Comparison of ENCODE assay signal across 9 cellular contexts in the genomic region with DNA sequence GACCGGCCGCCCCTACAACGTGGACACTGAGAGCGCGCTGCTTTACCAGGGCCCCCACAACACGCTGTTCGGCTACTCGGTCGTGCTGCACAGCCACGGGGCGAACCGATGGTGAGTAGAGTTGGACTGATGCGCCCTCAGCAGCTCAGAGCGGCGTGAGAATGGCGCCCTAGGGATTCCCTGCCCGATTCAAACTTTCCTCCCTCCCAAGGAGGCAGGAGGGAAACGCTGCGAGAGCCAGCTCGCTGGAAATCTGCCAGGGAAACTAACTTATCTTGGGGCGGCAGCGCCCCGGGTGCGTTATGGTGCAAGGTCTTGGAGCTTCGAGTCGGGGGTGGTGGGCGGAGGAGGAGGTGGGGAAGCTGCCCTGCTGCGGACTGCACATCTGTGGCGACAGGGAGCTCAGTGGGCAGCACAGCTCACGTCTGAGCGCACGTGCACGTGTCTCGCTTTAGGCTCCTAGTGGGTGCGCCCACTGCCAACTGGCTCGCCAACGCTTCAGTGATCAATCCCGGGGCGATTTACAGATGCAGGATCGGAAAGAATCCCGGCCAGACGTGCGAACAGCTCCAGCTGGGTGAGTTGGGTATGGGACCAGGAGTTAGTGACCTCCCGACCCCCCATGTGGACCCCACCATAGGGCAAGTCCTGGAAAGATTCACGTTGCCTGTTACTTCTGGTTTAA. TPM values are rescaled to one million over a fixed set of nuclear protein-coding genes. Genes with fewer than 3 reads are reported as not detected.
DNase-seq lines count a peak whose midpoint lies in the region; ATAC-seq, FAIRE-seq and TF ChIP-seq lines count a peak whose summit lies in the region.
"Had no signal": no experiment of that assay in that cellular context is flagged by ENCODE, and none has a peak within 500 bp of the region (broad histone marks: within the 10 kb centered on the region; RNA-seq: fewer than 3 reads in every experiment).

No MANE protein-coding gene starts in this region.

- no peaks in the 10 kb centered on the region for H3K9me2 ChIP-seq in GM23338 (ENCODE audit: insufficient read depth)

- H3K4me3 Mint-ChIP-seq in GM23338: peak overlapping the region; percentile 78
- peak overlapping the region; percentile 89 for H3K4me3 Mint-ChIP-seq in activated CD8-positive, alpha-beta T cell treated with anti-CD3 and anti-CD28 coated beads, Interleukin-2, amount 10 ng/mL, durations not matched to agents 7 days and 5 days
- peak overlapping the region; percentile 98 for H3K4me3 Mint-ChIP-seq in natural killer cell

- CTCF ChIA-PET in activated CD8-positive, alpha-beta T cell treated with anti-CD3 and anti-CD28 coated beads, Interleukin-2, amount 10 ng/mL, durations not matched to agents 7 days and 5 days (lab: Charles Lee): interaction anchor here (0.5 to 6.9 kb wide), 34 partner anchors 11 to 480 kb away, joined by 3 to 69 read pairs (median 6); no protein-coding TSS in a partner anchor

- TF ChIP-seq EP300 in suprapubic skin (IDR thresholded peaks at IDR 0.05): no peak

- H3K4me1 Mint-ChIP-seq in GM23338: peaks cover 11% of the 10 kb centered on the region; the same call in 2 of the 3 replicates
- peaks cover 40% of the 10 kb centered on the region for H3K4me1 Mint-ChIP-seq in activated CD8-positive, alpha-beta T cell treated with anti-CD3 and anti-CD28 coated beads, Interleukin-2, amount 10 ng/mL, durations not matched to agents 7 days and 5 days (ENCODE audit: low read depth)
- H3K4me1 Mint-ChIP-seq in natural killer cell: peaks cover 65 to 74% of the 10 kb centered on the region in 2 donors

- peaks cover 30% of the 10 kb centered on the region for H3K27me3 Mint-ChIP-seq in GM23338 (ENCODE audit: insufficient read depth, low read depth, poor library complexity)
- no peaks in the 10 kb centered on the region for H3K27me3 Mint-ChIP-seq in activated CD8-positive, alpha-beta T cell treated with anti-CD3 and anti-CD28 coated beads, Interleukin-2, amount 10 ng/mL, durations not matched to agents 7 days and 5 days (ENCODE audit: low read depth)
- H3K27me3 Mint-ChIP-seq in natural killer cell (ENCODE audit: low read depth in 2 of 2): no peaks in the 10 kb centered on the region

- TF ChIP-seq CTCF in GM23338 (conservative IDR thresholded peaks at IDR 0.05; ENCODE audit: low read depth in 2 of 2) (no peak), natural killer cell (IDR thresholded peaks at IDR 0.05) (no peak), suprapubic skin (IDR thresholded peaks at IDR 0.05) (no peak), D721Med (IDR thresholded peaks at IDR 0.05; ENCODE audit: insufficient read depth, missing control alignments) (no peak)

- peak overlapping the region; percentile 100 for H2AFZ ChIP-seq in GM23338

- no peaks in the 10 kb centered on the region for H3K9me3 Mint-ChIP-seq in GM23338
- H3K9me3 Mint-ChIP-seq in activated CD8-positive, alpha-beta T cell treated with anti-CD3 and anti-CD28 coated beads, Interleukin-2, amount 10 ng/mL, durations not matched to agents 7 days and 5 days (ENCODE audit: insufficient read depth): no peaks in the 10 kb centered on the region
- H3K9me3 Mint-ChIP-seq in natural killer cell: no peaks in the 10 kb centered on the region

- WGBS in suprapubic skin: 2% methylated on average over 20 of the region's 45 CpGs

- DNase-seq in DMS79 treated with DMSO at 0.1 percent for 48 hours (lab: John Stamatoyannopoulos, UW): peak; percentile 40
- DNase-seq in GM23338 (ENCODE audit: low spot score): peak; percentile 53
- DNase-seq in NAMALWA (ENCODE audit: low spot score): peak; percentile 65
- DNase-seq in activated CD8-positive, alpha-beta T cell treated with anti-CD3 and anti-CD28 coated beads, Interleukin-2, amount 10 ng/mL, durations not matched to agents 7 days and 5 days: peak; percentile 63
- DNase-seq in erythroblast (lab: John Stamatoyannopoulos, UW): peak; percentile 94 to 97
- peak; percentile 51 for DNase-seq in natural killer cell
- peak; percentile 65 to 78 for DNase-seq in suprapubic skin (ENCODE audit: low spot score in 2 of 2)
- DNase-seq in D721Med (ENCODE audit: insufficient read length, low spot score): no peak

- intact Hi-C loops in natural killer cell (cut with micrococcal nuclease): loop anchor here (1.0 to 5.0 kb wide), 5 partner anchors 13 to 353 kb away; no protein-coding TSS in a partner anchor

- H3K36me3 ChIP-seq in GM23338 (ENCODE audit: insufficient read depth) (no peaks in the 10 kb centered on the region), suprapubic skin (no peaks in the 10 kb centered on the region)

- H3K79me2 ChIP-seq in GM23338 (replicated peaks; ENCODE audit: insufficient read depth): no peaks in the 10 kb centered on the region

- POLR2A ChIA-PET in activated CD8-positive, alpha-beta T cell treated with anti-CD3 and anti-CD28 coated beads, Interleukin-2, amount 10 ng/mL, durations not matched to agents 7 days and 5 days (lab: Charles Lee): interaction anchor here (0.7 to 6.8 kb wide), 26 partner anchors 9 to 373 kb away, joined by 3 to 249 read pairs (median 5); no protein-coding TSS in a partner anchor

- no peak overlapping the region for H3K27ac ChIP-seq in GM23338 (ENCODE audit: low read depth)
- peak overlapping the region; percentile 57 for H3K27ac ChIP-seq in suprapubic skin
- H3K27ac ChIP-seq: SK-N-MC had no signal

- ATAC-seq in GM23338 (peak; percentile 41), natural killer cell (peak; percentile 25 to 36 (median 28))
- ATAC-seq in activated CD8-positive, alpha-beta T cell treated with anti-CD3 and anti-CD28 coated beads, Interleukin-2, amount 10 ng/mL, durations not matched to agents 7 days and 5 days: peak; percentile 23

- no peaks in the 10 kb centered on the region for H3F3A ChIP-seq in GM23338 (replicated peaks; ENCODE audit: low read depth)

- no peak for FAIRE-seq in D721Med (lab: Jason Lieb, UNC)

- peak overlapping the region; percentile 86 for H3K4me2 ChIP-seq in GM23338

- TF ChIP-seq POLR2A in erythroblast (IDR thresholded peaks at IDR 0.05; ENCODE audit: low read length) (peak; percentile 90), suprapubic skin (IDR thresholded peaks at IDR 0.05) (no peak)

- H3K27ac Mint-ChIP-seq in GM23338: no peak overlapping the region
- H3K27ac Mint-ChIP-seq in activated CD8-positive, alpha-beta T cell treated with anti-CD3 and anti-CD28 coated beads, Interleukin-2, amount 10 ng/mL, durations not matched to agents 7 days and 5 days: peak overlapping the region; percentile 89
- H3K27ac Mint-ChIP-seq in natural killer cell: peak overlapping the region; percentile 79 to 84

- peaks cover 7% of the 10 kb centered on the region; the same call in 1 of the 2 replicates for H4K20me1 ChIP-seq in GM23338 (replicated peaks; ENCODE audit: insufficient read depth)

- H3K4me1 ChIP-seq in GM23338 (ENCODE audit: insufficient read depth): no peaks in the 10 kb centered on the region; the same call in 1 of the 2 replicates
- peaks cover 29% of the 10 kb centered on the region for H3K4me1 ChIP-seq in suprapubic skin

- H3K27me3 ChIP-seq in GM23338 (ENCODE audit: insufficient read depth): peaks cover 58% of the 10 kb centered on the region
- H3K27me3 ChIP-seq in suprapubic skin: peaks cover 5% of the 10 kb centered on the region

- no peaks in the 10 kb centered on the region for H3K9me3 ChIP-seq in suprapubic skin

- H3K4me3 ChIP-seq in GM23338 (peak overlapping the region; percentile 68), suprapubic skin (peak overlapping the region; percentile 63)

- H3K36me3 Mint-ChIP-seq in GM23338 (ENCODE audit: low read depth) (no peaks in the 10 kb centered on the region), natural killer cell (no peaks in the 10 kb centered on the region)
- H3K36me3 Mint-ChIP-seq in activated CD8-positive, alpha-beta T cell treated with anti-CD3 and anti-CD28 coated beads, Interleukin-2, amount 10 ng/mL, durations not matched to agents 7 days and 5 days (ENCODE audit: low read depth): peaks cover 57% of the 10 kb centered on the region

TF ChIP-seq in GM23338, 12 proteins besides CTCF, POLR2A, EP300 and RAD21 (continues in another document):
- TF ChIP-seq POLR2AphosphoS5 (IDR thresholded peaks at IDR 0.05; ENCODE audit: low read depth): no peak
- no peak for TF ChIP-seq JUNB (IDR thresholded peaks at IDR 0.05; ENCODE audit: unreplicated experiment)
- TF ChIP-seq EZH2phosphoT487 (IDR thresholded peaks at IDR 0.05; ENCODE audit: unreplicated experiment): no peak
- no peak for TF ChIP-seq STAT1 (IDR thresholded peaks at IDR 0.05; ENCODE audit: unreplicated experiment)

RNA-seq across cellular contexts. Expression of gene ITGA4, which starts 0.7 kb away (rescaled TPM):
- 2.4 and 4.6 TPM in 2 replicates for total RNA-seq in GM23338 (2014; rRNA removed; shearing (Covaris generic))
- 1.1 and 1.2 TPM in 2 replicates for polyA plus RNA-seq in GM23338 (2016; fragmentation: Nextera tagmentation; extraction: Ambion mirVana)
- 100 to 1,000 TPM; 144 to 152 TPM for total RNA-seq in activated CD8-positive, alpha-beta T cell treated with anti-CD3 and anti-CD28 coated beads, Interleukin-2, amount 10 ng/mL, durations not matched to agents 7 days and 5 days
- 100 to 1,000 TPM; 178 to 235 (median 189) TPM for total RNA-seq in natural killer cell
- total RNA-seq in suprapubic skin: 10 to 100 TPM in 1 of 4 donors, 1 to 10 TPM in 1, under 1 TPM in 2; 0.68 to 14.1 (median 0.95) TPM

Comparison
In these comparisons a context has a peak if more than half of its experiments do, and no peak if none do; other contexts are left out.
1. RNA of gene ITGA4, which starts 0.7 kb away (total RNA-seq): 178 to 235 TPM in natural killer cell and 144 to 152 TPM in activated CD8-positive, alpha-beta T cell treated with anti-CD3 and anti-CD28 coated beads, Interleukin-2, amount 10 ng/mL, durations not matched to agents 7 days and 5 days; 2.4 to 4.6 TPM in GM23338 and 0.68 to 14.1 TPM in suprapubic skin; every median in the first group is over 4 times any median in the second.
2. Peak in every context shown above with its lines, with median percentiles within 50 percentile points of each other: ATAC-seq and H3K4me3 Mint-ChIP-seq.